ENCODE assay signal across 1 cellular context in the genomic region with DNA sequence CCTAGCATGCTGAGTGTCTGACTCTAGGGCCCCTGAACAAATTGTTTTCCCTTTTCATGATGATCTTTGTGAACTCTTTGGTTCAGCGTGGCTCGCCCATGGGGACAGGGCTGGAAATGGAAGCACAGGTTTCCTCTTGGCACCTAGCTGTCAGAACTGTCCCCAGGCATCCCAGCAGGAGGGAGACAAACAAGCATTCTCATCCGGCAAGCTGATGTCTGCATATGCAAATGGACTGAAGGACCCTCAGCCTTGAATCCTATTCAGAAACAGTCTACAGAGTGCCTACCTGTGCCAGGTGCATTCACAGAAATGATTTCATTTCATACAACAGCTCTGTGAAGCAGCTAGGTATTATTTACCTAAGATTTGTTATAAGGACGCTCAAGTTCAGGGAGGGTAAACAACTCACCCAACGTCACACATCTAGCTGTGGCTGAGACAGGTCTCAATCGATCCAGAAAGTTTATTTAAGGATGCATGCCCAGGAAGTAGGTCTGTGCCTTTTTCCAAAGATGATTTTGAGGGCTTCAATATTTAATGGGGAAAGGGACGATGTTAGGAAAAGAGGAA.
TF ChIP-seq lines count a peak whose summit lies in the region.

No MANE protein-coding gene starts in this region.

TF ChIP-seq in H1, 55 proteins besides CTCF, POLR2A, EP300 and RAD21 (continued from another document):
- TF ChIP-seq SP4 (IDR thresholded peaks at IDR 0.05; ENCODE audit: low read length) (no peak), GTF2F1 (IDR thresholded peaks at IDR 0.05; ENCODE audit: borderline replicate concordance, low read depth, low read length) (no peak)
